2 cellular contexts compared by ENCODE assay signal in genomic region chr1:2212542-2213491, GRCh38.
TF ChIP-seq lines count a peak whose summit lies in the region.

No MANE protein-coding gene starts in this region.

TF ChIP-seq in GM23338, 12 proteins besides CTCF, POLR2A, EP300 and RAD21:
- TF ChIP-seq STAT1 (IDR thresholded peaks at IDR 0.05; ENCODE audit: unreplicated experiment) (no peak), POLR2AphosphoS5 (IDR thresholded peaks at IDR 0.05; ENCODE audit: low read depth) (peak; percentile 33; the same call in 1 of the 2 replicates), CREB1 (CRISPR knock-in tag; IDR thresholded peaks at IDR 0.05; ENCODE audit: low read depth) (peak; percentile 92)

TF ChIP-seq in K562, 482 proteins besides CTCF, POLR2A, EP300 and RAD21 (continues in another document):
- TF ChIP-seq TFAM (CRISPR knock-in tag; conservative IDR thresholded peaks at IDR 0.05) (no peak), NFIX (CRISPR knock-in tag; IDR thresholded peaks at IDR 0.05; ENCODE audit: low read depth) (no peak), PCBP1 (IDR thresholded peaks at IDR 0.05; ENCODE audit: low read depth, low read length, poor library complexity, severe bottlenecking) (no peak), OTX1 (CRISPR knock-in tag; IDR thresholded peaks at IDR 0.05) (no peak), FOXP4 (CRISPR knock-in tag; IDR thresholded peaks at IDR 0.05; ENCODE audit: borderline replicate concordance) (no peak; the same call in 1 of the 2 replicates), RNF2 (IDR thresholded peaks at IDR 0.05) (no peak), ZNF263 (CRISPR knock-in tag; IDR thresholded peaks at IDR 0.05; ENCODE audit: borderline replicate concordance) (no peak), ZNF77 (CRISPR knock-in tag; IDR thresholded peaks at IDR 0.05) (no peak), WHSC1 (IDR thresholded peaks at IDR 0.05; ENCODE audit: low read length) (no peak), ELK3 (CRISPR knock-in tag; IDR thresholded peaks at IDR 0.05) (no peak), TOE1 (IDR thresholded peaks at IDR 0.05; ENCODE audit: borderline replicate concordance) (no peak), TOE1 (CRISPR knock-in tag; IDR thresholded peaks at IDR 0.05; ENCODE audit: borderline replicate concordance, low read depth) (peak; percentile 71; the same call in 1 of the 2 replicates), ZBTB49 (CRISPR knock-in tag; IDR thresholded peaks at IDR 0.05; ENCODE audit: borderline replicate concordance) (no peak), ZKSCAN8 (CRISPR knock-in tag; IDR thresholded peaks at IDR 0.05) (no peak), RAD51 (IDR thresholded peaks at IDR 0.05; ENCODE audit: borderline replicate concordance, low read depth) (no peak), ATF4 (CRISPR knock-in tag; IDR thresholded peaks at IDR 0.05) (no peak), ZNF507 (tag; conservative IDR thresholded peaks at IDR 0.05) (no peak), ZFPM2 (CRISPR knock-in tag; IDR thresholded peaks at IDR 0.05) (no peak), CBX1 (IDR thresholded peaks at IDR 0.05; ENCODE audit: low read depth) (no peak; the same call in 1 of the 2 replicates), L3MBTL2 (IDR thresholded peaks at IDR 0.05) (peak; percentile 97), CXXC5 (CRISPR knock-in tag; IDR thresholded peaks at IDR 0.05) (peak; percentile 82), ZNF586 (CRISPR knock-in tag; conservative IDR thresholded peaks at IDR 0.05) (no peak), HNRNPH1 (optimal IDR thresholded peaks at IDR 0.05; ENCODE audit: low read depth, low read length) (no peak), KLF6 (CRISPR knock-in tag; IDR thresholded peaks at IDR 0.05; ENCODE audit: borderline replicate concordance) (peak; percentile 73; the same call in 1 of the 2 replicates), BCOR (IDR thresholded peaks at IDR 0.05) (no peak), ZNF512 (tag; IDR thresholded peaks at IDR 0.05) (no peak), MNT (conservative IDR thresholded peaks at IDR 0.05) (peak in 1 of 2 experiments; percentile 71; a peak in 2 of 4 replicates), FOXA3 (CRISPR knock-in tag; conservative IDR thresholded peaks at IDR 0.05 in 1 of 2, IDR thresholded peaks at IDR 0.05 in 1 of 2) (no peak), ZNF224 (CRISPR knock-in tag; IDR thresholded peaks at IDR 0.05) (no peak), BACH1 (tag; IDR thresholded peaks at IDR 0.05) (no peak), MTA1 (IDR thresholded peaks at IDR 0.05; ENCODE audit: borderline replicate concordance) (peak; percentile 62; the same call in 1 of the 2 replicates), ZNF57 (CRISPR knock-in tag; IDR thresholded peaks at IDR 0.05) (no peak), ATF7 (IDR thresholded peaks at IDR 0.05) (peak; percentile 99), MLX (CRISPR knock-in tag; conservative IDR thresholded peaks at IDR 0.05) (no peak), E2F6 (IDR thresholded peaks at IDR 0.05; ENCODE audit: borderline replicate concordance in 1 of 2, extremely low read depth in 1 of 2, insufficient read depth in 1 of 2, insufficient read length in 1 of 2, low read depth in 1 of 2, low read length in 1 of 2, poor library complexity in 1 of 2, severe bottlenecking in 1 of 2) (peak; percentile 83 to 88), NR2C1 (IDR thresholded peaks at IDR 0.05) (no peak), NR2C1 (tag; IDR thresholded peaks at IDR 0.05) (no peak), ZNF707 (CRISPR knock-in tag; conservative IDR thresholded peaks at IDR 0.05) (no peak), ZNF830 (CRISPR knock-in tag; IDR thresholded peaks at IDR 0.05) (no peak), KLF16 (IDR thresholded peaks at IDR 0.05) (no peak), TCF15 (CRISPR knock-in tag; IDR thresholded peaks at IDR 0.05) (no peak), SIRT6 (IDR thresholded peaks at IDR 0.05; ENCODE audit: low read depth, low read length) (no peak), SMC3 (conservative IDR thresholded peaks at IDR 0.05; ENCODE audit: insufficient read depth, low read depth, low read length) (no peak), KLF1 (tag; IDR thresholded peaks at IDR 0.05) (peak; percentile 95), PML (IDR thresholded peaks at IDR 0.05; ENCODE audit: low read length) (no peak), JUND (IDR thresholded peaks at IDR 0.05; ENCODE audit: borderline replicate concordance, low read depth, low read length) (peak; percentile 94), JUND (tag; IDR thresholded peaks at IDR 0.05; ENCODE audit: borderline replicate concordance, low read depth, low read length) (peak; percentile 91), TCF7L2 (IDR thresholded peaks at IDR 0.05; ENCODE audit: low read depth, low read length) (no peak), SRF (CRISPR knock-in tag; IDR thresholded peaks at IDR 0.05) (peak in 1 of 2 experiments; percentile 22; a peak in 1 of 4 replicates), ZNF3 (CRISPR knock-in tag; IDR thresholded peaks at IDR 0.05) (no peak), KDM2B (CRISPR knock-in tag; IDR thresholded peaks at IDR 0.05) (peak; percentile 79; the same call in 1 of the 2 replicates), ARID4B (CRISPR knock-in tag; IDR thresholded peaks at IDR 0.05) (peak; percentile 57; the same call in 1 of the 2 replicates)
